Comparison of ENCODE assay signal across 14 cellular contexts in genomic region chr16:50685456-50686058, GRCh38. TPM values are rescaled to one million over a fixed set of nuclear protein-coding genes. Genes with fewer than 3 reads are reported as not detected.
DNase-seq lines count a peak whose midpoint lies in the region; ATAC-seq lines count a peak whose summit lies in the region.
"Had no signal": no experiment of that assay in that cellular context is flagged by ENCODE, and none has a peak within 500 bp of the region (broad histone marks: within the 10 kb centered on the region; RNA-seq: fewer than 3 reads in every experiment).

No MANE protein-coding gene starts in this region.

- no peaks in the 10 kb centered on the region for H3K36me3 ChIP-seq in naive thymus-derived CD4-positive, alpha-beta T cell (ENCODE audit: control insufficient read depth in 2 of 3, insufficient read depth in 3 of 3, low read length in 3 of 3)
- H3K36me3 ChIP-seq: gastroesophageal sphincter had no signal

- peaks cover 42 to 49% (median 43%) of the 10 kb centered on the region in 3 donors for H3K4me1 Mint-ChIP-seq in IgD-negative memory B cell
- peaks cover 60% of the 10 kb centered on the region for H3K4me1 Mint-ChIP-seq in activated CD8-positive, alpha-beta T cell treated with anti-CD3 and anti-CD28 coated beads, Interleukin-2, amount 10 ng/mL, durations not matched to agents 7 days and 5 days (ENCODE audit: low read depth)
- peaks cover 40 to 64% (median 56%) of the 10 kb centered on the region in 7 donors for H3K4me1 Mint-ChIP-seq in naive thymus-derived CD4-positive, alpha-beta T cell

- peaks cover 0 to 1% (median 0%) of the 10 kb centered on the region in 3 donors for H3K9me3 Mint-ChIP-seq in IgD-negative memory B cell
- no peaks in the 10 kb centered on the region for H3K9me3 Mint-ChIP-seq in activated CD8-positive, alpha-beta T cell treated with anti-CD3 and anti-CD28 coated beads, Interleukin-2, amount 10 ng/mL, durations not matched to agents 7 days and 5 days (ENCODE audit: insufficient read depth)
- H3K9me3 Mint-ChIP-seq in naive thymus-derived CD4-positive, alpha-beta T cell, result peaks cover 0 to 3% (median 0%) of the 10 kb centered on the region in 11 donors

- peak; percentile 52 for DNase-seq in CD1c-positive myeloid dendritic cell (ENCODE audit: extremely low spot score)
- no peak for DNase-seq in activated CD8-positive, alpha-beta T cell treated with anti-CD3 and anti-CD28 coated beads, Interleukin-2, amount 10 ng/mL, durations not matched to agents 7 days and 5 days
- DNase-seq in naive thymus-derived CD4-positive, alpha-beta T cell, result no peak
- DNase-seq in NCI-H2196 (lab: John Stamatoyannopoulos, UW; ENCODE audit: unreplicated experiment), result no peak
- no peak for DNase-seq in stimulated activated CD4-positive, alpha-beta T cell treated with anti-CD3 and anti-CD28 coated beads, Interleukin-12 subunit alpha, Interleukin-12 subunit beta, amount 100 ng/mL, for 4 hours
- DNase-seq: amygdala, COR-L47, NCI-H1417, NCI-H748 treated with DMSO at 0.1 percent for 48 hours had no signal

- peak overlapping the region in 3 of 4 donors; percentile 70 to 83 (median 79) for H3K4me3 Mint-ChIP-seq in IgD-negative memory B cell
- H3K4me3 Mint-ChIP-seq in activated CD8-positive, alpha-beta T cell treated with anti-CD3 and anti-CD28 coated beads, Interleukin-2, amount 10 ng/mL, durations not matched to agents 7 days and 5 days, result no peak overlapping the region
- H3K4me3 Mint-ChIP-seq in naive thymus-derived CD4-positive, alpha-beta T cell, result peak overlapping the region; percentile 12 to 83 (median 70)

- no peak for ATAC-seq in activated CD8-positive, alpha-beta T cell treated with anti-CD3 and anti-CD28 coated beads, Interleukin-2, amount 10 ng/mL, durations not matched to agents 7 days and 5 days
- ATAC-seq in naive thymus-derived CD4-positive, alpha-beta T cell, result peak; percentile 44
- no peak for ATAC-seq in HG02623 (IDR thresholded peaks at IDR 0.05; ENCODE audit: unreplicated experiment)
- ATAC-seq: gastroesophageal sphincter, SK-N-SH treated with all-trans-retinoic acid at 6 μM for 48 hours had no signal

- peaks cover 48 to 55% of the 10 kb centered on the region in 2 donors for H3K4me1 ChIP-seq in naive thymus-derived CD4-positive, alpha-beta T cell (ENCODE audit: control insufficient read depth in 2 of 2, insufficient read depth in 2 of 2, low read length in 2 of 2)
- H3K4me1 ChIP-seq: gastroesophageal sphincter had no signal

- no peaks in the 10 kb centered on the region for H3K27me3 ChIP-seq in naive thymus-derived CD4-positive, alpha-beta T cell (ENCODE audit: control insufficient read depth in 2 of 2, insufficient read depth in 2 of 2, low read length in 2 of 2)
- H3K27me3 ChIP-seq: gastroesophageal sphincter had no signal

- no peaks in the 10 kb centered on the region for H3K27me3 Mint-ChIP-seq in IgD-negative memory B cell
- H3K27me3 Mint-ChIP-seq in activated CD8-positive, alpha-beta T cell treated with anti-CD3 and anti-CD28 coated beads, Interleukin-2, amount 10 ng/mL, durations not matched to agents 7 days and 5 days (ENCODE audit: low read depth), result peaks cover 5% of the 10 kb centered on the region
- H3K27me3 Mint-ChIP-seq in naive thymus-derived CD4-positive, alpha-beta T cell, result no peaks in the 10 kb centered on the region

- H3K27ac ChIP-seq in naive thymus-derived CD4-positive, alpha-beta T cell (ENCODE audit: low read depth, low read length), result peak overlapping the region; percentile 67
- H3K27ac ChIP-seq: gastroesophageal sphincter had no signal

- intact Hi-C loops in naive thymus-derived CD4-positive, alpha-beta T cell (cut with micrococcal nuclease), result loop anchor here in 1 of 2 donors (1.0 kb wide), 2 partner anchors 19 to 56 kb away; no protein-coding TSS in a partner anchor

- POLR2A ChIA-PET in activated CD8-positive, alpha-beta T cell treated with anti-CD3 and anti-CD28 coated beads, Interleukin-2, amount 10 ng/mL, durations not matched to agents 7 days and 5 days (lab: Charles Lee), result interaction anchor here (0.6 to 6.2 kb wide), 5 partner anchors 9 to 59 kb away, joined by 3 to 61 read pairs (median 5); partner anchors contain the start of gene CYLD
- POLR2A ChIA-PET in naive thymus-derived CD4-positive, alpha-beta T cell (lab: Charles Lee), result interaction anchor here (0.6 to 4.0 kb wide), 10 partner anchors 10 to 489 kb away, joined by 3 to 34 read pairs (median 4); partner anchors contain the start of gene CYLD

- no peaks in the 10 kb centered on the region for H3K36me3 Mint-ChIP-seq in IgD-negative memory B cell
- H3K36me3 Mint-ChIP-seq in activated CD8-positive, alpha-beta T cell treated with anti-CD3 and anti-CD28 coated beads, Interleukin-2, amount 10 ng/mL, durations not matched to agents 7 days and 5 days (ENCODE audit: low read depth), result peaks cover 6% of the 10 kb centered on the region
- peaks cover 0 to 8% (median 0%) of the 10 kb centered on the region in 5 donors for H3K36me3 Mint-ChIP-seq in naive thymus-derived CD4-positive, alpha-beta T cell

- peak overlapping the region; percentile 13 for H3K4me3 ChIP-seq in naive thymus-derived CD4-positive, alpha-beta T cell (ENCODE audit: low read length)
- H3K4me3 ChIP-seq: gastroesophageal sphincter had no signal

- no peaks in the 10 kb centered on the region for H3K9me3 ChIP-seq in naive thymus-derived CD4-positive, alpha-beta T cell (ENCODE audit: control insufficient read depth in 2 of 3, low read length in 3 of 3)
- H3K9me3 ChIP-seq: gastroesophageal sphincter had no signal

- CTCF ChIA-PET in activated CD8-positive, alpha-beta T cell treated with anti-CD3 and anti-CD28 coated beads, Interleukin-2, amount 10 ng/mL, durations not matched to agents 7 days and 5 days (lab: Charles Lee), result interaction anchor here (0.8 to 28.0 kb wide), 6 partner anchors 14 to 72 kb away, joined by 3 to 567 read pairs (median 6); partner anchors contain the start of gene CYLD
- CTCF ChIA-PET in naive thymus-derived CD4-positive, alpha-beta T cell (lab: Charles Lee), result interaction anchor here (0.8 to 2.1 kb wide), 4 partner anchors 9 to 61 kb away, joined by 3 to 9 read pairs (median 5); no protein-coding TSS in a partner anchor

- H3K27ac Mint-ChIP-seq in IgD-negative memory B cell, result peak overlapping the region; percentile 85 to 97 (median 96)
- H3K27ac Mint-ChIP-seq in activated CD8-positive, alpha-beta T cell treated with anti-CD3 and anti-CD28 coated beads, Interleukin-2, amount 10 ng/mL, durations not matched to agents 7 days and 5 days, result peak overlapping the region; percentile 80
- peak overlapping the region; percentile 65 to 97 (median 89) for H3K27ac Mint-ChIP-seq in naive thymus-derived CD4-positive, alpha-beta T cell

RNA-seq across cellular contexts. Expression of gene SNX20, which starts 4.4 kb away (rescaled TPM):
- 44.6 TPM for polyA plus RNA-seq in IgD-negative memory B cell
- total RNA-seq in activated CD8-positive, alpha-beta T cell treated with anti-CD3 and anti-CD28 coated beads, Interleukin-2, amount 10 ng/mL, durations not matched to agents 7 days and 5 days, result 10 to 100 TPM; 64.8 to 65.3 TPM
- 10 to 100 TPM; 32.4 to 94.9 (median 70.8) TPM for total RNA-seq in naive thymus-derived CD4-positive, alpha-beta T cell
- polyA plus RNA-seq in naive thymus-derived CD4-positive, alpha-beta T cell, result 10 to 100 TPM; 62.6 to 96.1 TPM
- total RNA-seq: osteoblast had no signal

RNA-seq across cellular contexts. Expression of gene NOD2, which starts 7.8 kb away (rescaled TPM):
- 0.86 TPM for polyA plus RNA-seq in IgD-negative memory B cell
- total RNA-seq in activated CD8-positive, alpha-beta T cell treated with anti-CD3 and anti-CD28 coated beads, Interleukin-2, amount 10 ng/mL, durations not matched to agents 7 days and 5 days, result 1 to 10 TPM; 1.6 to 1.7 TPM
- 10 to 100 TPM in 2 of 5 experiments, 1 to 10 TPM in 1, under 1 TPM in 2; 0.49 to 40.5 (median 4.8) TPM for total RNA-seq in naive thymus-derived CD4-positive, alpha-beta T cell
- polyA plus RNA-seq in naive thymus-derived CD4-positive, alpha-beta T cell, result under 1 TPM; 0.06 TPM

RNA-seq across cellular contexts. Expression of gene CYLD, which starts 56.3 kb away (rescaled TPM):
- 78.2 TPM for polyA plus RNA-seq in IgD-negative memory B cell
- 100 to 1,000 TPM; 116 to 129 TPM for total RNA-seq in activated CD8-positive, alpha-beta T cell treated with anti-CD3 and anti-CD28 coated beads, Interleukin-2, amount 10 ng/mL, durations not matched to agents 7 days and 5 days
- total RNA-seq in naive thymus-derived CD4-positive, alpha-beta T cell, result 100 to 1,000 TPM; 259 to 393 (median 336) TPM
- 100 to 1,000 TPM; 170 to 224 TPM for polyA plus RNA-seq in naive thymus-derived CD4-positive, alpha-beta T cell
